In genomic region chr5:178454308-178454707, GRCh38 we compare ENCODE assay signal across 1 cellular context.
A peak's percentile ranks its signal among the peaks of the same experiment; 100 is the strongest.
TF ChIP-seq lines count a peak whose summit lies in the region.

No MANE protein-coding gene starts in this region.

TF ChIP-seq in K562, 482 proteins besides CTCF, POLR2A, EP300 and RAD21 (continued from another document):
- TF ChIP-seq THAP12 (CRISPR knock-in tag; IDR thresholded peaks at IDR 0.05) (no peak), NFIC (IDR thresholded peaks at IDR 0.05) (no peak), BCOR (IDR thresholded peaks at IDR 0.05) (peak; percentile 96), FOXK2 (conservative IDR thresholded peaks at IDR 0.05 in 1 of 2, IDR thresholded peaks at IDR 0.05 in 1 of 2; ENCODE audit: low read depth in 2 of 2) (no peak), ZFPM2 (CRISPR knock-in tag; IDR thresholded peaks at IDR 0.05) (no peak), CBX1 (IDR thresholded peaks at IDR 0.05; ENCODE audit: low read depth) (peak; percentile 68; the same call in 1 of the 2 replicates), HNRNPUL1 (IDR thresholded peaks at IDR 0.05; ENCODE audit: low read length) (no peak), KDM1A (IDR thresholded peaks at IDR 0.05) (peak; percentile 67 to 79; a peak in 3 of 4 replicates), CBFA2T2 (conservative IDR thresholded peaks at IDR 0.05) (no peak), ELK1 (CRISPR knock-in tag; IDR thresholded peaks at IDR 0.05) (no peak), CREB1 (IDR thresholded peaks at IDR 0.05) (no peak), CREB1 (CRISPR knock-in tag; IDR thresholded peaks at IDR 0.05) (no peak), ESRRA (IDR thresholded peaks at IDR 0.05; ENCODE audit: borderline replicate concordance, low read depth) (no peak), SMARCA5 (IDR thresholded peaks at IDR 0.05) (peak; percentile 53; the same call in 1 of the 2 replicates), ZHX1 (conservative IDR thresholded peaks at IDR 0.05; ENCODE audit: low read length) (no peak), RBM25 (IDR thresholded peaks at IDR 0.05; ENCODE audit: low read depth, low read length, severe bottlenecking) (peak; percentile 98), USF2 (CRISPR knock-in tag; IDR thresholded peaks at IDR 0.05) (no peak), TFAP4 (CRISPR knock-in tag; IDR thresholded peaks at IDR 0.05; ENCODE audit: borderline replicate concordance) (no peak), ADNP (tag; IDR thresholded peaks at IDR 0.05) (peak; percentile 86), NCOA1 (IDR thresholded peaks at IDR 0.05; ENCODE audit: low read depth) (no peak), HDAC2 (IDR thresholded peaks at IDR 0.05) (peak; percentile 85), ZNF740 (CRISPR knock-in tag; IDR thresholded peaks at IDR 0.05) (no peak), ZNF740 (tag; IDR thresholded peaks at IDR 0.05) (no peak), STAT5B (CRISPR knock-in tag; IDR thresholded peaks at IDR 0.05) (no peak), RB1 (IDR thresholded peaks at IDR 0.05; ENCODE audit: low read depth) (no peak), CHD4 (IDR thresholded peaks at IDR 0.05; ENCODE audit: insufficient read depth, insufficient replicate concordance, low read depth, low read length, poor library complexity, severe bottlenecking) (peak; percentile 75), RBM22 (IDR thresholded peaks at IDR 0.05; ENCODE audit: low read depth, low read length, poor library complexity, severe bottlenecking) (no peak), E4F1 (CRISPR knock-in tag; IDR thresholded peaks at IDR 0.05; ENCODE audit: borderline replicate concordance) (no peak), SLC30A9 (CRISPR knock-in tag; IDR thresholded peaks at IDR 0.05) (no peak), CBFA2T3 (IDR thresholded peaks at IDR 0.05) (0 out of 2 replicates have a peak, but pooled peaks have one; percentile 9), RCOR1 (IDR thresholded peaks at IDR 0.05; ENCODE audit: borderline replicate concordance in 1 of 2, low read depth in 2 of 2, low read length in 2 of 2) (peak in 1 of 2 experiments; percentile 86; a peak in 2 of 4 replicates), SMC3 (conservative IDR thresholded peaks at IDR 0.05; ENCODE audit: insufficient read depth, low read depth, low read length) (no peak), KHSRP (IDR thresholded peaks at IDR 0.05) (no peak), SIN3A (IDR thresholded peaks at IDR 0.05; ENCODE audit: borderline replicate concordance in 2 of 2, control insufficient read depth in 1 of 2, low read depth in 2 of 2, low read length in 2 of 2) (no peak), NR1H2 (CRISPR knock-in tag; IDR thresholded peaks at IDR 0.05) (no peak), ATF1 (CRISPR knock-in tag; IDR thresholded peaks at IDR 0.05) (no peak), ATF1 (tag; IDR thresholded peaks at IDR 0.05) (no peak)
